Comparison of ENCODE assay signal across 8 cellular contexts in genomic region chr15:75347222-75348033, GRCh38. TPM values are rescaled to one million over a fixed set of nuclear protein-coding genes. Genes with fewer than 3 reads are reported as not detected.
DNase-seq lines count a peak whose midpoint lies in the region; ATAC-seq lines count a peak whose summit lies in the region.

No MANE protein-coding gene starts in this region.

- peaks cover 4% of the 10 kb centered on the region for H3K36me3 Mint-ChIP-seq in IgD-negative memory B cell
- H3K36me3 Mint-ChIP-seq in activated CD4-positive, alpha-beta T cell treated with anti-CD3 and anti-CD28 coated beads, Interleukin-2, amount 10 ng/mL, durations not matched to agents 7 days and 5 days (ENCODE audit: low read depth) = peaks cover 34% of the 10 kb centered on the region
- H3K36me3 Mint-ChIP-seq in memory B cell = peaks cover 3% of the 10 kb centered on the region
- H3K36me3 Mint-ChIP-seq in stimulated activated effector memory CD8-positive, alpha-beta T cell treated with anti-CD3 and anti-CD28 coated beads, Interleukin-12 subunit alpha, Interleukin-12 subunit beta, amount 100 ng/mL, for 72 hours = peaks cover 19% of the 10 kb centered on the region

- H3K9me3 Mint-ChIP-seq in IgD-negative memory B cell (peaks cover 0 to 10% (median 0%) of the 10 kb centered on the region in 3 donors), memory B cell (peaks cover 5% of the 10 kb centered on the region)
- peaks cover 14% of the 10 kb centered on the region for H3K9me3 Mint-ChIP-seq in activated CD4-positive, alpha-beta T cell treated with anti-CD3 and anti-CD28 coated beads, Interleukin-2, amount 10 ng/mL, durations not matched to agents 7 days and 5 days
- H3K9me3 Mint-ChIP-seq in stimulated activated effector memory CD8-positive, alpha-beta T cell treated with anti-CD3 and anti-CD28 coated beads, Interleukin-12 subunit alpha, Interleukin-12 subunit beta, amount 100 ng/mL, for 72 hours = peaks cover 4% of the 10 kb centered on the region

- H3K27me3 Mint-ChIP-seq in IgD-negative memory B cell = no peaks in the 10 kb centered on the region
- peaks cover 25% of the 10 kb centered on the region for H3K27me3 Mint-ChIP-seq in activated CD4-positive, alpha-beta T cell treated with anti-CD3 and anti-CD28 coated beads, Interleukin-2, amount 10 ng/mL, durations not matched to agents 7 days and 5 days
- no peaks in the 10 kb centered on the region for H3K27me3 Mint-ChIP-seq in memory B cell

- peak; percentile 64 for DNase-seq in DMS53 (lab: John Stamatoyannopoulos, UW)
- no peak for DNase-seq in DMS53 treated with DMSO at 0.1 percent for 48 hours (lab: John Stamatoyannopoulos, UW; ENCODE audit: unreplicated experiment)
- DNase-seq in activated CD4-positive, alpha-beta T cell treated with anti-CD3 and anti-CD28 coated beads, Interleukin-2, amount 10 ng/mL, durations not matched to agents 7 days and 5 days = peak; percentile 28
- peak; percentile 76 for DNase-seq in ecto neural progenitor cell (ENCODE audit: low spot score)
- peak; percentile 88 to 89 for DNase-seq in memory B cell (ENCODE audit: low spot score in 2 of 2)
- DNase-seq in stimulated activated effector memory CD8-positive, alpha-beta T cell treated with anti-CD3 and anti-CD28 coated beads, Interleukin-12 subunit alpha, Interleukin-12 subunit beta, amount 100 ng/mL, for 72 hours (ENCODE audit: low spot score in 2 of 2) = peak in 1 of 2 donors; percentile 27

- peaks cover 17 to 25% (median 20%) of the 10 kb centered on the region in 3 donors for H3K4me1 Mint-ChIP-seq in IgD-negative memory B cell
- peaks cover 35% of the 10 kb centered on the region for H3K4me1 Mint-ChIP-seq in activated CD4-positive, alpha-beta T cell treated with anti-CD3 and anti-CD28 coated beads, Interleukin-2, amount 10 ng/mL, durations not matched to agents 7 days and 5 days
- peaks cover 30% of the 10 kb centered on the region for H3K4me1 Mint-ChIP-seq in memory B cell
- peaks cover 39% of the 10 kb centered on the region for H3K4me1 Mint-ChIP-seq in stimulated activated effector memory CD8-positive, alpha-beta T cell treated with anti-CD3 and anti-CD28 coated beads, Interleukin-12 subunit alpha, Interleukin-12 subunit beta, amount 100 ng/mL, for 72 hours

- POLR2A ChIA-PET in activated CD4-positive, alpha-beta T cell treated with anti-CD3 and anti-CD28 coated beads, Interleukin-2, amount 10 ng/mL, durations not matched to agents 7 days and 5 days (lab: Charles Lee) = interaction anchor here (0.6 kb wide), 1 partner anchor 958 kb away, joined by 12 read pairs; no protein-coding TSS in a partner anchor

- CTCF ChIA-PET in activated CD4-positive, alpha-beta T cell treated with anti-CD3 and anti-CD28 coated beads, Interleukin-2, amount 10 ng/mL, durations not matched to agents 7 days and 5 days (lab: Charles Lee) = interaction anchor here (1.0 to 1.4 kb wide), 3 partner anchors 9 to 20 kb away, joined by 3 to 4 read pairs (median 3); no protein-coding TSS in a partner anchor

- H3K4me3 Mint-ChIP-seq in IgD-negative memory B cell (peak overlapping the region; percentile 87 to 94 (median 90)), memory B cell (peak overlapping the region; percentile 89)
- H3K4me3 Mint-ChIP-seq in activated CD4-positive, alpha-beta T cell treated with anti-CD3 and anti-CD28 coated beads, Interleukin-2, amount 10 ng/mL, durations not matched to agents 7 days and 5 days = peak overlapping the region; percentile 61
- H3K4me3 Mint-ChIP-seq in stimulated activated effector memory CD8-positive, alpha-beta T cell treated with anti-CD3 and anti-CD28 coated beads, Interleukin-12 subunit alpha, Interleukin-12 subunit beta, amount 100 ng/mL, for 72 hours = peak overlapping the region; percentile 81

- ATAC-seq in memory B cell (ENCODE audit: low read depth) (peak; percentile 75), HG03439 (IDR thresholded peaks at IDR 0.05; ENCODE audit: unreplicated experiment) (no peak)
- peak; percentile 72 for ATAC-seq in stimulated activated effector memory CD8-positive, alpha-beta T cell treated with anti-CD3 and anti-CD28 coated beads, Interleukin-12 subunit alpha, Interleukin-12 subunit beta, amount 100 ng/mL, for 72 hours

- H3K27ac Mint-ChIP-seq in IgD-negative memory B cell (peak overlapping the region; percentile 98 to 99 (median 98)), memory B cell (peak overlapping the region; percentile 99)
- peak overlapping the region; percentile 54 for H3K27ac Mint-ChIP-seq in activated CD4-positive, alpha-beta T cell treated with anti-CD3 and anti-CD28 coated beads, Interleukin-2, amount 10 ng/mL, durations not matched to agents 7 days and 5 days
- H3K27ac Mint-ChIP-seq in stimulated activated effector memory CD8-positive, alpha-beta T cell treated with anti-CD3 and anti-CD28 coated beads, Interleukin-12 subunit alpha, Interleukin-12 subunit beta, amount 100 ng/mL, for 72 hours = peak overlapping the region; percentile 81

RNA-seq across cellular contexts. Expression of gene NEIL1, which starts 0.6 kb away (rescaled TPM):
- polyA plus RNA-seq in IgD-negative memory B cell = 16.0 TPM
- total RNA-seq in activated CD4-positive, alpha-beta T cell treated with anti-CD3 and anti-CD28 coated beads, Interleukin-2, amount 10 ng/mL, durations not matched to agents 7 days and 5 days = 1 to 10 TPM; 2.2 to 2.7 TPM

RNA-seq across cellular contexts. Expression of gene COMMD4, which starts 11.6 kb away (rescaled TPM):
- 36.2 TPM for polyA plus RNA-seq in IgD-negative memory B cell
- 10 to 100 TPM; 72.2 to 97.4 TPM for total RNA-seq in activated CD4-positive, alpha-beta T cell treated with anti-CD3 and anti-CD28 coated beads, Interleukin-2, amount 10 ng/mL, durations not matched to agents 7 days and 5 days

RNA-seq across cellular contexts. Expression of gene MAN2C1, which starts 21.0 kb away (rescaled TPM):
- polyA plus RNA-seq in IgD-negative memory B cell = 13.2 TPM
- total RNA-seq in activated CD4-positive, alpha-beta T cell treated with anti-CD3 and anti-CD28 coated beads, Interleukin-2, amount 10 ng/mL, durations not matched to agents 7 days and 5 days = 100 to 1,000 TPM; 151 to 205 TPM
